Comparison of ENCODE assay signal across 9 cellular contexts in the genomic region with DNA sequence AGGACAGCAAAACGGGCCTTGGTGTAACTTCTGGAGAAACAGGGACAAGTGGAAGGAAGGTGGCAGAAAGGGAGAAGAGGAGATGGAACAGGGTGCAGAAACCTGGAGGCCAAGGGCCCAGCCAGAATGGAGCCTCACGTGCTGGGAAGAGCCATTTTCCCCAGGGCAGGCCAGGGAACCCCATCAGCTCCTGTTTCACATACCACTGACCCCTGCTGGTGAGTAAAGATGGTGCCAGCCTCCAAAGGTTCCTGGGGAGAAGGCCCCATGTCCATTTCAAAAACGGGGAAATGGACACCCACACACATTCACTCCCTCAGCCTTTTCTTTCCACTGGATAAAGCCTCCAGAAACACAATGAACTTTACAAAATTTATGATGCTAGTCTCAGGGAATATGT. TPM values are rescaled to one million over a fixed set of nuclear protein-coding genes. Genes with fewer than 3 reads are reported as not detected.
DNase-seq lines count a peak whose midpoint lies in the region; ATAC-seq, FAIRE-seq and TF ChIP-seq lines count a peak whose summit lies in the region.
"Had no signal": no experiment of that assay in that cellular context is flagged by ENCODE, and none has a peak within 500 bp of the region (broad histone marks: within the 10 kb centered on the region; RNA-seq: fewer than 3 reads in every experiment).

No MANE protein-coding gene starts in this region.

- H3K79me2 ChIP-seq in OCI-LY1 (ENCODE audit: insufficient read depth, low read length) (no peaks in the 10 kb centered on the region), endothelial cell of umbilical vein (ENCODE audit: control insufficient read depth, insufficient read depth, low read length) (no peaks in the 10 kb centered on the region)

- no TSS peak for BruUV-seq in endothelial cell of umbilical vein (replicated peaks; lab: Mats Ljungman, UMichigan)

- no peak overlapping the region for H3K27ac Mint-ChIP-seq in activated CD8-positive, alpha-beta T cell treated with anti-CD3 and anti-CD28 coated beads for 36 hours
- no peak overlapping the region for H3K27ac Mint-ChIP-seq in activated CD8-positive, alpha-beta T cell treated with anti-CD3 and anti-CD28 coated beads, Interleukin-2, amount 10 ng/mL, durations not matched to agents 7 days and 5 days

- no peaks in the 10 kb centered on the region for H3K4me1 ChIP-seq in OCI-LY1 (ENCODE audit: insufficient read depth, low read length, severe bottlenecking)
- peaks cover 4% of the 10 kb centered on the region for H3K4me1 ChIP-seq in endothelial cell of umbilical vein (ENCODE audit: control insufficient read depth, extremely low read depth, insufficient read depth, low read length)
- no peaks in the 10 kb centered on the region for H3K4me1 ChIP-seq in small intestine (ENCODE audit: control insufficient read depth in 2 of 2, insufficient read depth in 1 of 2, low read depth in 1 of 2, low read length in 1 of 2)

- TF ChIP-seq POLR2A in endothelial cell of umbilical vein (IDR thresholded peaks at IDR 0.05; ENCODE audit: low read depth, low read length) = no peak

- peak; percentile 45 for TF ChIP-seq CTCF in activated CD8-positive, alpha-beta T cell treated with anti-CD3 and anti-CD28 coated beads for 36 hours (IDR thresholded peaks at IDR 0.05)
- TF ChIP-seq CTCF in OCI-LY1 (IDR thresholded peaks at IDR 0.05; ENCODE audit: low read length) (peak; percentile 61), endothelial cell of umbilical vein (IDR thresholded peaks at IDR 0.05; ENCODE audit: extremely low read depth in 1 of 2, insufficient read depth in 1 of 2, low read depth in 1 of 2, low read length in 2 of 2) (peak; percentile 24 to 36)

- H3K9me3 Mint-ChIP-seq in activated CD8-positive, alpha-beta T cell treated with anti-CD3 and anti-CD28 coated beads for 36 hours = no peaks in the 10 kb centered on the region
- H3K9me3 Mint-ChIP-seq in activated CD8-positive, alpha-beta T cell treated with anti-CD3 and anti-CD28 coated beads, Interleukin-2, amount 10 ng/mL, durations not matched to agents 7 days and 5 days (ENCODE audit: insufficient read depth) = no peaks in the 10 kb centered on the region

- FAIRE-seq in endothelial cell of umbilical vein (lab: Jason Lieb, UNC) (no peak), small intestine (lab: Jason Lieb, UNC) (no peak)
- FAIRE-seq: islet of Langerhans had no signal

- 85 to 96% (median 90%) methylated on average over 3 of the region's 3 CpGs for WGBS in small intestine, 3 donors

- H3K4me1 Mint-ChIP-seq in activated CD8-positive, alpha-beta T cell treated with anti-CD3 and anti-CD28 coated beads for 36 hours (ENCODE audit: low read depth) = no peaks in the 10 kb centered on the region
- H3K4me1 Mint-ChIP-seq in activated CD8-positive, alpha-beta T cell treated with anti-CD3 and anti-CD28 coated beads, Interleukin-2, amount 10 ng/mL, durations not matched to agents 7 days and 5 days (ENCODE audit: low read depth) = peaks cover 11% of the 10 kb centered on the region

- H3K9me3 ChIP-seq in OCI-LY1 (ENCODE audit: low read length) = no peaks in the 10 kb centered on the region
- H3K9me3 ChIP-seq in endothelial cell of umbilical vein (replicated peaks; ENCODE audit: control insufficient read depth, insufficient read depth, low read length) = no peaks in the 10 kb centered on the region
- no peaks in the 10 kb centered on the region for H3K9me3 ChIP-seq in small intestine (ENCODE audit: control insufficient read depth, low read depth)

- CTCF ChIA-PET in activated CD8-positive, alpha-beta T cell treated with anti-CD3 and anti-CD28 coated beads for 36 hours (lab: Charles Lee) = interaction anchor here (1.3 to 1.9 kb wide), 4 partner anchors 9 to 858 kb away, joined by 3 to 4 read pairs (median 3); no protein-coding TSS in a partner anchor
- CTCF ChIA-PET in activated CD8-positive, alpha-beta T cell treated with anti-CD3 and anti-CD28 coated beads, Interleukin-2, amount 10 ng/mL, durations not matched to agents 7 days and 5 days (lab: Charles Lee) = interaction anchor here (1.0 to 2.4 kb wide), 4 partner anchors 14 to 62 kb away, joined by 3 to 8 read pairs (median 5); no protein-coding TSS in a partner anchor
- CTCF ChIA-PET in endothelial cell of umbilical vein (lab: Charles Lee) = interaction anchor here (1.0 to 1.2 kb wide), 2 partner anchors 12 to 57 kb away, joined by 3 read pairs; no protein-coding TSS in a partner anchor

- H3K27me3 Mint-ChIP-seq in activated CD8-positive, alpha-beta T cell treated with anti-CD3 and anti-CD28 coated beads for 36 hours = no peaks in the 10 kb centered on the region
- H3K27me3 Mint-ChIP-seq in activated CD8-positive, alpha-beta T cell treated with anti-CD3 and anti-CD28 coated beads, Interleukin-2, amount 10 ng/mL, durations not matched to agents 7 days and 5 days (ENCODE audit: low read depth) = no peaks in the 10 kb centered on the region

- ATAC-seq in activated CD8-positive, alpha-beta T cell treated with anti-CD3 and anti-CD28 coated beads for 36 hours = no peak
- no peak for ATAC-seq in activated CD8-positive, alpha-beta T cell treated with anti-CD3 and anti-CD28 coated beads, Interleukin-2, amount 10 ng/mL, durations not matched to agents 7 days and 5 days

- intact Hi-C loops in activated CD8-positive, alpha-beta T cell treated with anti-CD3 and anti-CD28 coated beads for 36 hours (cut with micrococcal nuclease) = no loop called here
- intact Hi-C loops in endothelial cell of umbilical vein (cut with micrococcal nuclease) = no loop called here

- H3K36me3 ChIP-seq in OCI-LY1 (ENCODE audit: insufficient read depth, low read length) = no peaks in the 10 kb centered on the region
- no peaks in the 10 kb centered on the region for H3K36me3 ChIP-seq in endothelial cell of umbilical vein (ENCODE audit: control insufficient read depth in 2 of 2, extremely low read depth in 1 of 2, insufficient read depth in 2 of 2, low read length in 2 of 2)
- H3K36me3 ChIP-seq in small intestine (ENCODE audit: control insufficient read depth in 2 of 2, insufficient read depth in 2 of 2, low read length in 2 of 2) = no peaks in the 10 kb centered on the region

- DNase-seq in activated CD8-positive, alpha-beta T cell treated with anti-CD3 and anti-CD28 coated beads for 36 hours = peak; percentile 12
- no peak for DNase-seq in activated CD8-positive, alpha-beta T cell treated with anti-CD3 and anti-CD28 coated beads, Interleukin-2, amount 10 ng/mL, durations not matched to agents 7 days and 5 days
- DNase-seq in endothelial cell of umbilical vein (ENCODE audit: low read depth, low spot score) (no peak), small intestine (peak; percentile 36), NCI-H446 (lab: John Stamatoyannopoulos, UW) (no peak), SW 1271 (lab: John Stamatoyannopoulos, UW) (no peak), A172 (ENCODE audit: low spot score) (no peak)

- H4K20me1 ChIP-seq in OCI-LY1 (ENCODE audit: insufficient read depth, low read length) = no peaks in the 10 kb centered on the region
- H4K20me1 ChIP-seq in endothelial cell of umbilical vein (replicated peaks; ENCODE audit: control insufficient read depth, extremely low read depth, insufficient read depth, low read length) = no peaks in the 10 kb centered on the region

- H3K9ac ChIP-seq in OCI-LY1 (ENCODE audit: low read length) (no peak overlapping the region), endothelial cell of umbilical vein (replicated peaks; ENCODE audit: extremely low read depth, insufficient read depth, low read length) (no peak overlapping the region)

- no peaks in the 10 kb centered on the region for H3F3A ChIP-seq in OCI-LY1 (ENCODE audit: insufficient read depth, low read length)

- H3K9me2 ChIP-seq in OCI-LY1 (ENCODE audit: low read depth, low read length) = no peaks in the 10 kb centered on the region

- no peaks in the 10 kb centered on the region for H3K36me3 Mint-ChIP-seq in activated CD8-positive, alpha-beta T cell treated with anti-CD3 and anti-CD28 coated beads for 36 hours (ENCODE audit: low read depth)
- no peaks in the 10 kb centered on the region for H3K36me3 Mint-ChIP-seq in activated CD8-positive, alpha-beta T cell treated with anti-CD3 and anti-CD28 coated beads, Interleukin-2, amount 10 ng/mL, durations not matched to agents 7 days and 5 days (ENCODE audit: low read depth)

- no peak overlapping the region for H2AFZ ChIP-seq in OCI-LY1 (ENCODE audit: low read length)
- no peak overlapping the region for H2AFZ ChIP-seq in endothelial cell of umbilical vein (ENCODE audit: low read depth, low read length)

- dilution Hi-C loops in endothelial cell of umbilical vein (cut with MboI; ENCODE audit: extremely low pct_ligation_motif_present, low sequenced_read_pairs) = no loop called here

- no peaks in the 10 kb centered on the region for H3K27me3 ChIP-seq in OCI-LY1 (ENCODE audit: insufficient read depth, low read length)
- no peaks in the 10 kb centered on the region for H3K27me3 ChIP-seq in endothelial cell of umbilical vein (ENCODE audit: control insufficient read depth in 2 of 2, insufficient read depth in 2 of 2, low read length in 2 of 2)
- no peaks in the 10 kb centered on the region for H3K27me3 ChIP-seq in small intestine (ENCODE audit: control insufficient read depth in 2 of 2, insufficient read depth in 2 of 2, low read length in 2 of 2)

- no peaks in the 10 kb centered on the region for H3K9me1 ChIP-seq in endothelial cell of umbilical vein (replicated peaks; ENCODE audit: control insufficient read depth, extremely low read depth, insufficient read depth, low read length)

- H3K4me3 Mint-ChIP-seq in activated CD8-positive, alpha-beta T cell treated with anti-CD3 and anti-CD28 coated beads for 36 hours = no peak overlapping the region
- no peak overlapping the region for H3K4me3 Mint-ChIP-seq in activated CD8-positive, alpha-beta T cell treated with anti-CD3 and anti-CD28 coated beads, Interleukin-2, amount 10 ng/mL, durations not matched to agents 7 days and 5 days

- H3K27ac ChIP-seq in OCI-LY1 (ENCODE audit: low read depth, low read length, poor library complexity, severe bottlenecking) (no peak overlapping the region), endothelial cell of umbilical vein (ENCODE audit: insufficient read depth, low read depth, low read length) (no peak overlapping the region), small intestine (ENCODE audit: low read depth in 1 of 2, low read length in 1 of 2) (no peak overlapping the region)

- H3K4me3 ChIP-seq in OCI-LY1 (ENCODE audit: low read depth, low read length, poor library complexity, severe bottlenecking) (no peak overlapping the region), endothelial cell of umbilical vein (replicated peaks in 1 of 3; ENCODE audit: insufficient read depth in 1 of 3, low read depth in 1 of 3, low read length in 3 of 3) (no peak overlapping the region), small intestine (ENCODE audit: low read depth in 1 of 2, low read length in 2 of 2) (no peak overlapping the region)

- H3K4me2 ChIP-seq in OCI-LY1 (ENCODE audit: low read length) = no peak overlapping the region
- no peak overlapping the region for H3K4me2 ChIP-seq in endothelial cell of umbilical vein (ENCODE audit: insufficient read depth, low read length)

- POLR2A ChIA-PET in activated CD8-positive, alpha-beta T cell treated with anti-CD3 and anti-CD28 coated beads for 36 hours (lab: Charles Lee) = no interaction called here
- POLR2A ChIA-PET in activated CD8-positive, alpha-beta T cell treated with anti-CD3 and anti-CD28 coated beads, Interleukin-2, amount 10 ng/mL, durations not matched to agents 7 days and 5 days (lab: Charles Lee) = interaction anchor here (1.7 kb wide), 1 partner anchor 17 kb away, joined by 4 read pairs; no protein-coding TSS in a partner anchor
- POLR2A ChIA-PET in endothelial cell of umbilical vein (lab: Charles Lee) = no interaction called here

RNA-seq across cellular contexts. Expression of gene JUN, which starts 57.6 kb away (rescaled TPM):
- 10 to 100 TPM; 51.4 to 53.2 TPM for total RNA-seq in activated CD8-positive, alpha-beta T cell treated with anti-CD3 and anti-CD28 coated beads for 36 hours
- total RNA-seq in activated CD8-positive, alpha-beta T cell treated with anti-CD3 and anti-CD28 coated beads, Interleukin-2, amount 10 ng/mL, durations not matched to agents 7 days and 5 days = 100 to 1,000 TPM; 107 to 110 TPM
- 81.1 and 88.3 TPM in 2 replicates for total RNA-seq in endothelial cell of umbilical vein
- polyA plus RNA-seq in endothelial cell of umbilical vein (80.0 and 89.3 TPM in 2 replicates), small intestine (10 to 100 TPM; 47.4 to 82.2 (median 50.3) TPM)
- polyA plus RNA-seq in endothelial cell of umbilical vein (2011; cell fraction: cytosol; rRNA removed) = 57.8 and 84.1 TPM in 2 replicates
- polyA plus RNA-seq in endothelial cell of umbilical vein (2011; cell fraction: nucleus; rRNA removed) = 130 and 140 TPM in 2 replicates
- 67.6 and 99.1 TPM in 2 replicates for polyA plus RNA-seq in endothelial cell of umbilical vein (2012)
- 50.1 and 61.0 TPM in 2 replicates for polyA minus RNA-seq in endothelial cell of umbilical vein
- polyA minus RNA-seq in endothelial cell of umbilical vein (2011; cell fraction: cytosol; rRNA and poly(A)+ RNA removed) = 12.2 TPM
- polyA minus RNA-seq in endothelial cell of umbilical vein (2011; cell fraction: nucleus; rRNA and poly(A)+ RNA removed) = 92.9 and 191 TPM in 2 replicates
- total RNA-seq in A172 (2014; rRNA removed; shearing (Covaris generic)) = 73.6 and 82.2 TPM in 2 replicates

Comparison
In these comparisons a context has a peak if more than half of its experiments do, and no peak if none do; other contexts are left out.
1. DNase-seq: peak in activated CD8-positive, alpha-beta T cell treated with anti-CD3 and anti-CD28 coated beads for 36 hours (single experiment) and small intestine (single experiment); none in activated CD8-positive, alpha-beta T cell treated with anti-CD3 and anti-CD28 coated beads, Interleukin-2, amount 10 ng/mL, durations not matched to agents 7 days and 5 days (single experiment), endothelial cell of umbilical vein (single experiment), NCI-H446 (0 of 2), SW 1271 (0 of 2) and A172 (single experiment).
2. Peak in every context shown above with its lines, with median percentiles within 50 percentile points of each other: CTCF ChIP-seq.